19 cellular contexts compared by ENCODE assay signal in genomic region chr3:43217633-43218032, GRCh38.
DNase-seq lines count a peak whose midpoint lies in the region; ATAC-seq, FAIRE-seq and TF ChIP-seq lines count a peak whose summit lies in the region.
"Had no signal": no experiment of that assay in that cellular context is flagged by ENCODE, and none has a peak within 500 bp of the region (broad histone marks: within the 10 kb centered on the region; RNA-seq: fewer than 3 reads in every experiment).

No MANE protein-coding gene starts in this region.

- peaks cover 1% of the 10 kb centered on the region; the same call in 1 of the 2 replicates for H3K27me3 ChIP-seq in BJ (ENCODE audit: control insufficient read depth, insufficient read depth, low read length)
- H3K27me3 ChIP-seq in adipocyte (replicated peaks; ENCODE audit: control insufficient read depth, insufficient read depth, low read length): peaks cover 22% of the 10 kb centered on the region
- H3K27me3 ChIP-seq in keratinocyte (ENCODE audit: control insufficient read depth, extremely low read depth, insufficient read depth, low read length): no peaks in the 10 kb centered on the region

- H3K4me1 ChIP-seq in adipocyte (ENCODE audit: control insufficient read depth, insufficient read depth, low read length) (no peaks in the 10 kb centered on the region), keratinocyte (ENCODE audit: control insufficient read depth, extremely low read depth, insufficient read depth, low read length) (peaks cover 49% of the 10 kb centered on the region)

- H2AFZ ChIP-seq in keratinocyte (ENCODE audit: control insufficient read depth, low read length): no peak overlapping the region

- H3K4me2 ChIP-seq in keratinocyte (ENCODE audit: control insufficient read depth, extremely low read depth, insufficient read depth, low read depth, low read length): peak overlapping the region; percentile 13

- peak overlapping the region; percentile 39 for H3K27ac ChIP-seq in keratinocyte (ENCODE audit: control insufficient read depth, insufficient read depth, low read length)
- H3K27ac ChIP-seq: RWPE1, skin epidermis had no signal

- POLR2A ChIA-PET in BJ (lab: Charles Lee): no interaction called here

- H3K4me3 ChIP-seq in BJ (ENCODE audit: low read depth, low read length) (no peak overlapping the region), adipocyte (ENCODE audit: low read length) (no peak overlapping the region), keratinocyte (ENCODE audit: control insufficient read depth in 2 of 3, extremely low read depth in 1 of 3, insufficient read depth in 2 of 3, low read depth in 1 of 3, low read length in 3 of 3) (no peak overlapping the region)
- H3K4me3 ChIP-seq: skin epidermis had no signal

- no peak for ATAC-seq in HG02678 (IDR thresholded peaks at IDR 0.05; ENCODE audit: unreplicated experiment)
- ATAC-seq: HCT116; natural killer cell treated with Interleukin-12 subunit alpha and Interleukin-12 subunit beta and Interleukin-15 and Interleukin-18, amount 100 ng/mL, for 72 hours had no signal

- CTCF ChIA-PET in BJ (lab: Yijun Ruan, JAX): interaction anchor here (1.0 to 1.6 kb wide), 3 partner anchors 11 to 256 kb away, joined by 3 read pairs; no protein-coding TSS in a partner anchor

- H3K9me3 ChIP-seq in adipocyte (ENCODE audit: control insufficient read depth, low read length): peaks cover under 1% of the 10 kb centered on the region
- H3K9me3 ChIP-seq in keratinocyte (ENCODE audit: control insufficient read depth, low read depth, low read length): no peaks in the 10 kb centered on the region

- dilution Hi-C loops in keratinocyte (cut with MboI; ENCODE audit: extremely low pct_ligation_motif_present, low sequenced_read_pairs): no loop called here

- H3K9ac ChIP-seq in adipocyte (ENCODE audit: low read length) (no peak overlapping the region), keratinocyte (ENCODE audit: control insufficient read depth, extremely low read depth, insufficient read depth, low read length) (no peak overlapping the region)

- DNase-seq in BJ (ENCODE audit: low read depth) (peak; percentile 56), GM03348 (ENCODE audit: low spot score) (peak; percentile 83), adipocyte (ENCODE audit: low read depth) (peak; percentile 83), keratinocyte (ENCODE audit: low read depth, low spot score) (no peak), SW 1271 (lab: John Stamatoyannopoulos, UW) (no peak)
- DNase-seq in activated CD8-positive, alpha-beta memory T cell treated with anti-CD3 and anti-CD28 coated beads for 24 hours: no peak
- DNase-seq: aorta; C1 segment of cervical spinal cord; DMS153; head of caudate nucleus; NCI-H2227 treated with DMSO at 0.1 percent for 48 hours; posterior cingulate gyrus; stimulated activated CD4-positive, alpha-beta T cell treated with anti-CD3 and anti-CD28 coated beads, Interleukin-4, amount 100 ng/mL, for 1 hour had no signal

- no peaks in the 10 kb centered on the region for H4K20me1 ChIP-seq in keratinocyte (ENCODE audit: control insufficient read depth, extremely low read depth, insufficient read depth, low read length)

- H3K9me1 ChIP-seq in keratinocyte (ENCODE audit: control insufficient read depth, extremely low read depth, insufficient read depth, low read length): no peaks in the 10 kb centered on the region

- H3K79me2 ChIP-seq in keratinocyte (ENCODE audit: control insufficient read depth, insufficient read depth, low read length): no peaks in the 10 kb centered on the region

- peak; percentile 51 for FAIRE-seq in keratinocyte (lab: Jason Lieb, UNC)
- FAIRE-seq: colon had no signal

- H3K36me3 ChIP-seq in BJ (ENCODE audit: control insufficient read depth, insufficient read depth, low read length) (no peaks in the 10 kb centered on the region), adipocyte (ENCODE audit: control insufficient read depth, insufficient read depth, low read length, severe bottlenecking) (no peaks in the 10 kb centered on the region), keratinocyte (ENCODE audit: control insufficient read depth in 2 of 2, extremely low read depth in 1 of 2, insufficient read depth in 2 of 2, low read length in 2 of 2) (no peaks in the 10 kb centered on the region)

- no peak for TF ChIP-seq CTCF in BJ (IDR thresholded peaks at IDR 0.05; ENCODE audit: insufficient read depth, low read depth, low read length)
- TF ChIP-seq CTCF in keratinocyte (optimal IDR thresholded peaks at IDR 0.05 in 1 of 3, IDR thresholded peaks at IDR 0.05 in 1 of 3, conservative IDR thresholded peaks at IDR 0.05 in 1 of 3; ENCODE audit: extremely low read depth in 1 of 3, insufficient read depth in 2 of 3, low read length in 3 of 3): no peak

Comparison
In these comparisons a context has a peak if more than half of its experiments do, and no peak if none do; other contexts are left out.
1. DNase-seq: peak in BJ (single experiment), GM03348 (single experiment) and adipocyte (single experiment); none in keratinocyte (single experiment), activated CD8-positive, alpha-beta memory T cell treated with anti-CD3 and anti-CD28 coated beads for 24 hours (single experiment) and SW 1271 (0 of 2).